Comparison of ENCODE assay signal across 23 cellular contexts in the genomic region with DNA sequence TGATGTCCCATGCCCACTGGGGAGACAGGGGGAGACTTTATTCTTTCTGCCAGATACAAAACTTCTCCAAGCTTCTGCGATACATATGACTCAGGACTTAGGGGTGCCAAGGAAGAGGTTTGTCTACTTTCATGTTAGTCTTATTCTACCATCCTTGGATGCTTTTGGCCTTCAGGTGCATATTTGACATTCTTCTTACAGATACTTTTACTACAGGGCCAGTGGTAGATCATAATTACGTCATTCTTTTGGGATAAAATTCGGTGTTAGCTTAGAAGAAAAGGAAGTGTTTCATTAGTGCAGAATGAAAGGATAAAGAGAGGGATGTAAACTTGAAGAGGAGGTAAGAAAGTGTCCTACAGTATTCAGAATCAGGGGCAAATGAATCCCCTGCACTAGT.
"Had no signal": no experiment of that assay in that cellular context is flagged by ENCODE, and none has a peak within 500 bp of the region (broad histone marks: within the 10 kb centered on the region; RNA-seq: fewer than 3 reads in every experiment).

No MANE protein-coding gene starts in this region.

- H2AFZ ChIP-seq: parathyroid adenoma had no signal

- H3K9me3 ChIP-seq: colonic mucosa, heart left ventricle, prostate gland, spleen, testis, tibial nerve, upper lobe of right lung had no signal

- H3K4me3 Mint-ChIP-seq: endodermal cell; naive thymus-derived CD4-positive, alpha-beta T cell; nephron progenitor cell; stimulated activated naive B cell treated with anti-CD40 and anti-IgM and Interleukin-4, amounts not matched to agents 10 μg/mL and 1 μg/mL and 100 μg/mL, for 72 hours; stimulated activated naive CD8-positive, alpha-beta T cell treated with anti-CD3 and anti-CD28 coated beads, Interleukin-15, amount 100 ng/mL, for 72 hours had no signal

- H3K4me1 ChIP-seq: colonic mucosa, parathyroid adenoma, prostate gland, spleen, testis, tibial nerve, upper lobe of right lung had no signal

- H3K9me3 Mint-ChIP-seq: stimulated activated naive B cell treated with anti-CD40 and anti-IgM and Interleukin-4, amounts not matched to agents 10 μg/mL and 1 μg/mL and 100 μg/mL, for 72 hours; stimulated activated naive CD8-positive, alpha-beta T cell treated with anti-CD3 and anti-CD28 coated beads, Interleukin-15, amount 100 ng/mL, for 72 hours had no signal

- H3K4me1 Mint-ChIP-seq: endodermal cell; naive thymus-derived CD4-positive, alpha-beta T cell; nephron progenitor cell; stimulated activated naive B cell treated with anti-CD40 and anti-IgM and Interleukin-4, amounts not matched to agents 10 μg/mL and 1 μg/mL and 100 μg/mL, for 72 hours; stimulated activated naive CD8-positive, alpha-beta T cell treated with anti-CD3 and anti-CD28 coated beads, Interleukin-15, amount 100 ng/mL, for 72 hours had no signal

- H3K36me3 ChIP-seq: colonic mucosa, heart left ventricle, prostate gland, spleen, tibial nerve, upper lobe of right lung had no signal

- FAIRE-seq: endothelial cell of umbilical vein, islet of Langerhans had no signal

- H3K79me2 ChIP-seq: parathyroid adenoma had no signal

- H3K4me3 ChIP-seq: colonic mucosa, heart left ventricle, prostate gland, spleen, testis, tibial nerve, upper lobe of right lung had no signal

- H3K27me3 Mint-ChIP-seq: stimulated activated naive B cell treated with anti-CD40 and anti-IgM and Interleukin-4, amounts not matched to agents 10 μg/mL and 1 μg/mL and 100 μg/mL, for 72 hours had no signal

- H3K27me3 ChIP-seq: colonic mucosa, heart left ventricle, spleen, testis, tibial nerve, upper lobe of right lung had no signal

- DNase-seq: colonic mucosa; effector CD4-positive, alpha-beta T cell; endodermal cell; erythroblast; foreskin melanocyte; heart left ventricle; hypothalamus; kidney glomerular epithelial cell; mammary epithelial cell; naive thymus-derived CD4-positive, alpha-beta T cell; nephron progenitor cell; spleen; stimulated activated CD4-positive, alpha-beta T cell treated with anti-CD3 and anti-CD28 coated beads, Interleukin-2, amount 100 ng/mL, for 24 hours; stimulated activated CD4-positive, alpha-beta T cell treated with anti-CD3 and anti-CD28 coated beads, Interleukin-4, amount 100 ng/mL, for 4 hours; stimulated activated naive B cell treated with anti-CD40 and anti-IgM and Interleukin-4, amounts not matched to agents 10 μg/mL and 1 μg/mL and 100 μg/mL, for 72 hours; stimulated activated naive CD8-positive, alpha-beta T cell treated with anti-CD3 and anti-CD28 coated beads, Interleukin-15, amount 100 ng/mL, for 72 hours; testis; upper lobe of right lung had no signal

- H3K9ac ChIP-seq: parathyroid adenoma had no signal

- H3K27ac ChIP-seq: colonic mucosa, heart left ventricle, parathyroid adenoma, prostate gland, spleen, testis, tibial nerve, upper lobe of right lung had no signal

- H3K36me3 Mint-ChIP-seq: naive thymus-derived CD4-positive, alpha-beta T cell; stimulated activated naive B cell treated with anti-CD40 and anti-IgM and Interleukin-4, amounts not matched to agents 10 μg/mL and 1 μg/mL and 100 μg/mL, for 72 hours had no signal

- H3K27ac Mint-ChIP-seq: endodermal cell; naive thymus-derived CD4-positive, alpha-beta T cell; nephron progenitor cell; stimulated activated naive B cell treated with anti-CD40 and anti-IgM and Interleukin-4, amounts not matched to agents 10 μg/mL and 1 μg/mL and 100 μg/mL, for 72 hours; stimulated activated naive CD8-positive, alpha-beta T cell treated with anti-CD3 and anti-CD28 coated beads, Interleukin-15, amount 100 ng/mL, for 72 hours had no signal
